23 cellular contexts compared by ENCODE assay signal in genomic region chr6:151738267-151738666, GRCh38.
"Had no signal": no experiment of that assay in that cellular context is flagged by ENCODE, and none has a peak within 500 bp of the region (broad histone marks: within the 10 kb centered on the region; RNA-seq: fewer than 3 reads in every experiment).

No MANE protein-coding gene starts in this region.

- H3K4me1 ChIP-seq: esophagus muscularis mucosa, foreskin keratinocyte, gastroesophageal sphincter, heart right ventricle, lower lobe of right lung, neural progenitor cell, parathyroid adenoma, sigmoid colon, testis, tibial artery had no signal

- H3K27ac ChIP-seq: coronary artery, esophagus muscularis mucosa, foreskin keratinocyte, gastroesophageal sphincter, heart right ventricle, lower lobe of right lung, neural progenitor cell, parathyroid adenoma, sigmoid colon, skin epidermis, spleen, testis, tibial artery had no signal

- H3K4me3 ChIP-seq: coronary artery, esophagus muscularis mucosa, gastroesophageal sphincter, heart right ventricle, lower lobe of right lung, neural progenitor cell, sigmoid colon, skin epidermis, spleen, testis, tibial artery had no signal

- DNase-seq: dermis blood vessel endothelial cell; effector memory CD4-positive, alpha-beta T cell; foreskin keratinocyte; heart right ventricle; hippocampal formation; left ventricle myocardium superior; lower lobe of right lung; naive thymus-derived CD4-positive, alpha-beta T cell; right cardiac atrium; sigmoid colon; spleen; stimulated activated CD4-positive, alpha-beta T cell treated with anti-CD3 and anti-CD28 coated beads, Interleukin-4, amount 100 ng/mL, for 4 hours; stimulated activated naive CD8-positive, alpha-beta T cell treated with anti-CD3 and anti-CD28 coated beads, Interleukin-15, Interleukin-2, amounts not matched to agents 100 U/mL and 50 U/mL, for 24 hours; substantia nigra; testis; tibial artery had no signal

- H3K36me3 ChIP-seq: esophagus muscularis mucosa, gastroesophageal sphincter, heart right ventricle, lower lobe of right lung, neural progenitor cell, sigmoid colon, spleen, tibial artery had no signal

- H3K27me3 ChIP-seq: esophagus muscularis mucosa, foreskin keratinocyte, gastroesophageal sphincter, heart right ventricle, neural progenitor cell, sigmoid colon, spleen, testis, tibial artery had no signal

- H2AFZ ChIP-seq: neural progenitor cell, parathyroid adenoma had no signal

- H3K4me2 ChIP-seq: neural progenitor cell had no signal

- H3K9me3 ChIP-seq: esophagus muscularis mucosa, gastroesophageal sphincter, heart right ventricle, lower lobe of right lung, sigmoid colon, spleen, testis, tibial artery had no signal

- H3K79me2 ChIP-seq: parathyroid adenoma had no signal

- ATAC-seq: foreskin keratinocyte; gastroesophageal sphincter; heart right ventricle; left ventricle myocardium superior; lower lobe of right lung; naive thymus-derived CD4-positive, alpha-beta T cell; right cardiac atrium; stimulated activated memory B cell treated with anti-CD40 and anti-IgM and Interleukin-4, amounts not matched to agents 10 μg/mL and 1 μg/mL and 100 μg/mL, for 72 hours; stimulated activated naive CD8-positive, alpha-beta T cell treated with anti-CD3 and anti-CD28 coated beads, Interleukin-15, Interleukin-2, amounts not matched to agents 100 U/mL and 50 U/mL, for 24 hours had no signal

- H3K9ac ChIP-seq: neural progenitor cell, parathyroid adenoma had no signal
